ENCODE assay signal across 21 cellular contexts in genomic region chr9:34927061-34927460, GRCh38. TPM values are rescaled to one million over a fixed set of nuclear protein-coding genes. Genes with fewer than 3 reads are reported as not detected.
DNase-seq lines count a peak whose midpoint lies in the region; ATAC-seq, FAIRE-seq and TF ChIP-seq lines count a peak whose summit lies in the region.
"Had no signal": no experiment of that assay in that cellular context is flagged by ENCODE, and none has a peak within 500 bp of the region (broad histone marks: within the 10 kb centered on the region; RNA-seq: fewer than 3 reads in every experiment).

No MANE protein-coding gene starts in this region.

- H3K4ac ChIP-seq in H1 (replicated peaks; ENCODE audit: insufficient read length, low read depth, low read length): no peak overlapping the region

- H3K23ac ChIP-seq in H1 (ENCODE audit: insufficient read length): no peak overlapping the region

- no peak overlapping the region for H2BK120ac ChIP-seq in H1 (replicated peaks; ENCODE audit: low read depth, low read length)

- H3K79me1 ChIP-seq in H1 (ENCODE audit: low read depth, low read length): no peaks in the 10 kb centered on the region

- H3K9ac ChIP-seq in H1 (replicated peaks in 1 of 4; ENCODE audit: extremely low read depth in 1 of 4, low read depth in 3 of 4, low read length in 3 of 4): no peak overlapping the region
- H3K9ac ChIP-seq: KMS-11 had no signal

- H3K4me2 ChIP-seq in H1 (ENCODE audit: insufficient read depth in 1 of 2, low read depth in 2 of 2, low read length in 2 of 2) (no peak overlapping the region), PC-9 (no peak overlapping the region)
- H3K4me2 ChIP-seq: KMS-11 had no signal

- no peak overlapping the region for H3K14ac ChIP-seq in H1 (ENCODE audit: insufficient read length)

- no peak overlapping the region for H2AFZ ChIP-seq in H1 (ENCODE audit: low read length)
- no peak overlapping the region for H2AFZ ChIP-seq in PC-9

- intact Hi-C loops in PC-9 (cut with micrococcal nuclease; ENCODE audit: unreplicated experiment): no loop called here

- FAIRE-seq in H1 (lab: Jason Lieb, UNC): no peak
- FAIRE-seq: D721Med had no signal

- H3K79me2 ChIP-seq in H1 (ENCODE audit: control insufficient read depth in 1 of 2, insufficient read depth in 2 of 2, low read length in 2 of 2): no peaks in the 10 kb centered on the region
- H3K79me2 ChIP-seq in PC-9 (ENCODE audit: low read depth): no peaks in the 10 kb centered on the region

- no peaks in the 10 kb centered on the region for H3F3A ChIP-seq in PC-9 (ENCODE audit: insufficient read depth, low read depth)

- BruUV-seq in PC-9 (replicated peaks; lab: Mats Ljungman, UMichigan): no TSS peak

- ATAC-seq in GM21717 (IDR thresholded peaks at IDR 0.05; ENCODE audit: unreplicated experiment): no peak
- ATAC-seq: CD8-positive, alpha-beta T cell had no signal

- H3K27ac ChIP-seq in H1 (ENCODE audit: low read depth, low read length) (no peak overlapping the region), PC-9 (no peak overlapping the region)
- H3K27ac ChIP-seq: 22Rv1, KMS-11 had no signal

- H3K9me2 ChIP-seq in PC-9 (ENCODE audit: insufficient read depth): no peaks in the 10 kb centered on the region

- H2BK20ac ChIP-seq in H1 (ENCODE audit: low read length): no peak overlapping the region

- H4K20me1 ChIP-seq in H1 (replicated peaks in 1 of 2; ENCODE audit: control insufficient read depth in 1 of 2, insufficient read depth in 2 of 2, low read length in 2 of 2) (no peaks in the 10 kb centered on the region), PC-9 (ENCODE audit: insufficient read depth) (no peaks in the 10 kb centered on the region)

- H3K9me3 ChIP-seq in H1 (ENCODE audit: insufficient read depth in 2 of 2, low read depth in 1 of 2, low read length in 1 of 2): no peaks in the 10 kb centered on the region
- no peaks in the 10 kb centered on the region for H3K9me3 ChIP-seq in PC-9 (ENCODE audit: insufficient read depth, low read depth)

- H3K18ac ChIP-seq in H1 (ENCODE audit: extremely low read depth, low read length): no peak overlapping the region

- H3K36me3 ChIP-seq in H1 (ENCODE audit: control insufficient read depth in 2 of 4, insufficient read depth in 4 of 4, low read length in 3 of 4) (no peaks in the 10 kb centered on the region), PC-9 (ENCODE audit: low read depth) (no peaks in the 10 kb centered on the region)

- H3K4me1 ChIP-seq in H1 (replicated peaks in 1 of 4; ENCODE audit: control insufficient read depth in 3 of 4, insufficient read depth in 4 of 4, low read length in 3 of 4) (no peaks in the 10 kb centered on the region), PC-9 (replicated peaks; ENCODE audit: insufficient read depth) (no peaks in the 10 kb centered on the region)

- H2AK5ac ChIP-seq in H1 (ENCODE audit: low read depth, low read length): no peak overlapping the region

- H2BK5ac ChIP-seq in H1 (ENCODE audit: low read depth, low read length): no peak overlapping the region

- H3K56ac ChIP-seq in H1 (replicated peaks; ENCODE audit: insufficient read length, low read depth, low read length): no peak overlapping the region

- 88% methylated on average over 4 of the region's 4 CpGs; no CpG with 5 or more reads in 1 of the 2 experiments for WGBS in H1 (ENCODE audit: extremely low coverage in 1 of 2, insufficient coverage in 1 of 2, insufficient read length in 1 of 2, insufficient replicate concordance in 2 of 2, low coverage in 1 of 2, low lambda C conversion rate in 2 of 2, missing lambda C conversion rate in 1 of 2), 2 experiments

- POLR2A ChIA-PET in H1 (lab: Charles Lee; ENCODE audit: partially characterized antibody) (no interaction called here), PC-9 (lab: Charles Lee; ENCODE audit: unreplicated experiment) (no interaction called here)

- no peak for TF ChIP-seq RAD21 in H1 (IDR thresholded peaks at IDR 0.05 in 1 of 2, conservative IDR thresholded peaks at IDR 0.05 in 1 of 2; ENCODE audit: low read depth in 2 of 2, low read length in 2 of 2)

- H4K5ac ChIP-seq in H1 (ENCODE audit: insufficient read length, low read depth, low read length): no peak overlapping the region

- no peak overlapping the region for H4K91ac ChIP-seq in H1 (replicated peaks; ENCODE audit: insufficient read length, low read length)

- no peak for TF ChIP-seq CTCF in H1 (IDR thresholded peaks at IDR 0.05; ENCODE audit: control extremely low read depth in 1 of 3, insufficient read depth in 1 of 3, low read depth in 1 of 3, low read length in 3 of 3)
- TF ChIP-seq CTCF in PC-9 (conservative IDR thresholded peaks at IDR 0.05): no peak

- H2BK15ac ChIP-seq in H1 (ENCODE audit: low read length): no peak overlapping the region

- no peak overlapping the region for H2BK12ac ChIP-seq in H1 (ENCODE audit: low read depth, low read length)

- TF ChIP-seq POLR2A in H1 (IDR thresholded peaks at IDR 0.05; ENCODE audit: control extremely low read depth in 1 of 2, low read depth in 2 of 2, low read length in 2 of 2): no peak

- no peak for TF ChIP-seq EP300 in H1 (IDR thresholded peaks at IDR 0.05; ENCODE audit: borderline replicate concordance in 1 of 2, low read depth in 2 of 2, low read length in 2 of 2)

- DNase-seq in DMS 273 (lab: John Stamatoyannopoulos, UW; ENCODE audit: unreplicated experiment): peak; percentile 28
- no peak for DNase-seq in DMS 273 treated with DMSO at 0.1 percent for 48 hours (lab: John Stamatoyannopoulos, UW)
- DNase-seq in H1 (ENCODE audit: low read depth in 1 of 2, low spot score in 2 of 2): no peak
- peak in 36 of 56 donors; percentile 1 to 67 (median 13) for DNase-seq in nucleus accumbens (lab: John Stamatoyannopoulos, UW)
- DNase-seq in NCI-H1436 treated with DMSO at 0.1 percent for 48 hours (lab: John Stamatoyannopoulos, UW): no peak
- DNase-seq in NCI-H82 treated with DMSO at 0.1 percent for 48 hours (lab: John Stamatoyannopoulos, UW; ENCODE audit: unreplicated experiment): no peak
- DNase-seq in PC-9: no peak
- DNase-seq: CD8-positive, alpha-beta T cell; NCI-H1048; NCI-H2081 treated with DMSO at 0.1 percent for 48 hours; NCI-H226; NCI-H524 treated with DMSO at 0.1 percent for 48 hours; SHP77 treated with DMSO at 0.1 percent for 48 hours had no signal

- H3K4me3 ChIP-seq in H1 (ENCODE audit: extremely low read depth in 1 of 4, insufficient read depth in 2 of 4, low read depth in 3 of 4, low read length in 4 of 4) (no peak overlapping the region), PC-9 (no peak overlapping the region)

- no peaks in the 10 kb centered on the region for H3K27me3 ChIP-seq in H1 (replicated peaks in 1 of 4; ENCODE audit: control insufficient read depth in 3 of 4, extremely low read depth in 1 of 4, insufficient read depth in 3 of 4, low read length in 3 of 4)
- H3K27me3 ChIP-seq in PC-9 (ENCODE audit: insufficient read depth, low read depth): peaks cover 10% of the 10 kb centered on the region; the same call in 1 of the 2 replicates

- H3K23me2 ChIP-seq in H1 (ENCODE audit: low read depth, low read length): no peaks in the 10 kb centered on the region

- H4K8ac ChIP-seq in H1 (ENCODE audit: extremely low read depth, insufficient read depth, low read length): 0 out of 2 replicates have a peak overlapping the region, but pooled peaks have one; percentile 65

- CTCF ChIA-PET in H1 (lab: Charles Lee; ENCODE audit: partially characterized antibody): interaction anchor here (1.3 to 5.5 kb wide), 8 partner anchors 16 to 67 kb away, joined by 3 to 58 read pairs (median 10); no protein-coding TSS in a partner anchor
- CTCF ChIA-PET in PC-9 (lab: Charles Lee): no interaction called here

TF ChIP-seq in H1, 55 proteins besides CTCF, POLR2A, EP300 and RAD21:
- no peak for TF ChIP-seq GABPA (IDR thresholded peaks at IDR 0.05; ENCODE audit: borderline replicate concordance, insufficient read depth, low read length)

RNA-seq across cellular contexts. Expression of gene PHF24, which starts 31.0 kb away (rescaled TPM):
- 0.35 and 1.0 TPM in 2 replicates for total RNA-seq in H1 (2021; fragmentation: NEBNext Ultra II Directional; extraction: Animal tissue kit (Norgen Biotek cat#: 25700))
- polyA plus RNA-seq in H1 (2011; rRNA removed): 0.13 and 0.29 TPM in 2 replicates
- 0.26 TPM for polyA plus RNA-seq in H1 (2011; cell fraction: cytosol; rRNA removed)
- polyA plus RNA-seq in H1 (2011; cell fraction: nucleus; rRNA removed): 0.57 TPM
- polyA plus RNA-seq in H1 (2012, experiment 1 of 2): 0.19 to 0.42 TPM (median 0.31 TPM) in 4 replicates
- 0.25 TPM for polyA plus RNA-seq in H1 (2012, experiment 2 of 2)
- polyA plus RNA-seq in H1 (2013, experiment 1 of 2): 0.30 TPM
- 0.22 TPM for polyA plus RNA-seq in H1 (2013, experiment 2 of 2)
- 0.41 and 0.63 TPM in 2 replicates for polyA minus RNA-seq in H1 (2011; rRNA and poly(A)+ RNA removed)
- polyA minus RNA-seq in H1 (2011; cell fraction: cytosol; rRNA and poly(A)+ RNA removed): not detected
- polyA minus RNA-seq in H1 (2011; cell fraction: nucleus; rRNA and poly(A)+ RNA removed): 0.40 TPM
- total RNA-seq in PC-9 (2021): not detected in 2 replicates
- total RNA-seq: CD8-positive, alpha-beta T cell; H4; MCF 10A; RPMI7951 had no signal
- polyA plus RNA-seq: AG04450 had no signal

Comparison
In these comparisons a context has a peak if more than half of its experiments do, and no peak if none do; other contexts are left out.
1. DNase-seq: peak in DMS 273 (single experiment) and nucleus accumbens (36 of 56); none in DMS 273 treated with DMSO at 0.1 percent for 48 hours (single experiment), H1 (0 of 2), NCI-H1436 treated with DMSO at 0.1 percent for 48 hours (single experiment), NCI-H82 treated with DMSO at 0.1 percent for 48 hours (single experiment) and PC-9 (0 of 2).